In genomic region chr3:53347261-53348064, GRCh38 we compare ENCODE assay signal across 8 cellular contexts. TPM values are rescaled to one million over a fixed set of nuclear protein-coding genes. Genes with fewer than 3 reads are reported as not detected.
DNase-seq lines count a peak whose midpoint lies in the region; ATAC-seq and TF ChIP-seq lines count a peak whose summit lies in the region.

Gene DCP1A, minus strand, starts transcription at chr3:53347543. Its CDS starts 26 bp downstream, at chr3:53347517.

- no peaks in the 10 kb centered on the region for H3K27me3 Mint-ChIP-seq in activated CD8-positive, alpha-beta memory T cell treated with anti-CD3 and anti-CD28 coated beads, Interleukin-2, amount 10 ng/mL, durations not matched to agents 7 days and 5 days
- no peaks in the 10 kb centered on the region for H3K27me3 Mint-ChIP-seq in endodermal cell (ENCODE audit: insufficient read depth)

- peaks cover 12% of the 10 kb centered on the region for H3K36me3 Mint-ChIP-seq in activated CD8-positive, alpha-beta memory T cell treated with anti-CD3 and anti-CD28 coated beads, Interleukin-2, amount 10 ng/mL, durations not matched to agents 7 days and 5 days
- H3K36me3 Mint-ChIP-seq in endodermal cell (ENCODE audit: low read depth): peaks cover 20% of the 10 kb centered on the region

- peak within 1 kb of the TSS; percentile 98 for H3K4me3 ChIP-seq in NT2/D1 (ENCODE audit: insufficient read length, low read depth)
- peak within 1 kb of the TSS; percentile 91 for H3K4me3 ChIP-seq in endodermal cell (ENCODE audit: low read length)

- 1 to 2% methylated on average over 37 to 61 of the region's 61 CpGs for WGBS in endodermal cell (ENCODE audit: insufficient coverage in 1 of 2, insufficient read length in 1 of 2), 2 experiments

- H3K9ac ChIP-seq in NT2/D1 (ENCODE audit: insufficient read length, low read depth): peak within 1 kb of the TSS; percentile 99
- H3K9ac ChIP-seq in endodermal cell (ENCODE audit: extremely low read depth, low read length, poor library complexity, severe bottlenecking): peak within 1 kb of the TSS; percentile 96

- peaks cover 30% of the 10 kb centered on the region for H3K4me1 Mint-ChIP-seq in activated CD8-positive, alpha-beta memory T cell treated with anti-CD3 and anti-CD28 coated beads, Interleukin-2, amount 10 ng/mL, durations not matched to agents 7 days and 5 days
- peaks cover 21% of the 10 kb centered on the region for H3K4me1 Mint-ChIP-seq in endodermal cell

- H3K9me3 Mint-ChIP-seq in activated CD8-positive, alpha-beta memory T cell treated with anti-CD3 and anti-CD28 coated beads, Interleukin-2, amount 10 ng/mL, durations not matched to agents 7 days and 5 days (ENCODE audit: low read depth): no peaks in the 10 kb centered on the region
- H3K9me3 Mint-ChIP-seq in endodermal cell: no peaks in the 10 kb centered on the region

- DNase-seq in COR-L47 (lab: John Stamatoyannopoulos, UW): peak; percentile 79
- DNase-seq in HT1080 (ENCODE audit: low read depth): peak; percentile 96
- DNase-seq in NT2/D1 (ENCODE audit: low read depth, low spot score): peak; percentile 98
- DNase-seq in activated CD8-positive, alpha-beta memory T cell treated with anti-CD3 and anti-CD28 coated beads, Interleukin-2, amount 10 ng/mL, durations not matched to agents 7 days and 5 days: peak; percentile 98
- peak; percentile 98 for DNase-seq in endodermal cell
- peak; percentile 98 for DNase-seq in mesenteric fat pad (ENCODE audit: low spot score)
- peak; percentile 96 for DNase-seq in stimulated activated CD8-positive, alpha-beta memory T cell treated with anti-CD3 and anti-CD28 coated beads, Interleukin-15, amount 100 ng/mL, for 24 hours (ENCODE audit: low read depth)

- peak within 1 kb of the TSS; percentile 93 for H3K27ac ChIP-seq in endodermal cell (ENCODE audit: low read depth, low read length)

- H3K27me3 ChIP-seq in NT2/D1 (ENCODE audit: insufficient read depth, insufficient read length): no peaks in the 10 kb centered on the region
- no peaks in the 10 kb centered on the region for H3K27me3 ChIP-seq in endodermal cell (ENCODE audit: control insufficient read depth, insufficient read depth, low read length, poor library complexity, severe bottlenecking)

- H3K9me3 ChIP-seq in NT2/D1 (ENCODE audit: insufficient read depth, low read length): no peaks in the 10 kb centered on the region
- no peaks in the 10 kb centered on the region for H3K9me3 ChIP-seq in endodermal cell (ENCODE audit: control insufficient read depth, low read length)

- H3K4me1 ChIP-seq in NT2/D1 (ENCODE audit: insufficient read depth, insufficient read length) (no peaks in the 10 kb centered on the region), endodermal cell (ENCODE audit: control insufficient read depth, insufficient read depth, low read length) (peaks cover 5% of the 10 kb centered on the region)

- peak; percentile 93 for ATAC-seq in GM21360 (IDR thresholded peaks at IDR 0.05; ENCODE audit: unreplicated experiment)
- ATAC-seq in activated CD8-positive, alpha-beta memory T cell treated with anti-CD3 and anti-CD28 coated beads, Interleukin-2, amount 10 ng/mL, durations not matched to agents 7 days and 5 days: peak; percentile 97

- TF ChIP-seq CTCF in endodermal cell (conservative IDR thresholded peaks at IDR 0.05): no peak

- CTCF ChIA-PET in activated CD8-positive, alpha-beta memory T cell treated with anti-CD3 and anti-CD28 coated beads, Interleukin-2, amount 10 ng/mL, durations not matched to agents 7 days and 5 days (lab: Charles Lee): interaction anchor here (1.3 to 1.7 kb wide), 3 partner anchors 28 to 151 kb away, joined by 3 to 6 read pairs (median 4); no protein-coding TSS in a partner anchor

- peak within 1 kb of the TSS; percentile 96 for H3K4me3 Mint-ChIP-seq in activated CD8-positive, alpha-beta memory T cell treated with anti-CD3 and anti-CD28 coated beads, Interleukin-2, amount 10 ng/mL, durations not matched to agents 7 days and 5 days
- H3K4me3 Mint-ChIP-seq in endodermal cell: peak within 1 kb of the TSS; percentile 99

- peaks cover 21% of the 10 kb centered on the region for H3K36me3 ChIP-seq in NT2/D1 (ENCODE audit: insufficient read depth, insufficient read length, low read length)
- H3K36me3 ChIP-seq in endodermal cell (ENCODE audit: control insufficient read depth, insufficient read depth, low read length): peaks cover 23% of the 10 kb centered on the region

- H3K27ac Mint-ChIP-seq in activated CD8-positive, alpha-beta memory T cell treated with anti-CD3 and anti-CD28 coated beads, Interleukin-2, amount 10 ng/mL, durations not matched to agents 7 days and 5 days: peak within 1 kb of the TSS; percentile 96
- H3K27ac Mint-ChIP-seq in endodermal cell: peak within 1 kb of the TSS; percentile 99

RNA-seq across cellular contexts. Expression of gene DCP1A, which starts in this region (rescaled TPM):
- 13.5 and 20.5 TPM in 2 replicates for total RNA-seq in HT1080 (2014; rRNA removed; shearing (Covaris generic))
- 10.1 and 13.5 TPM in 2 replicates for polyA plus RNA-seq in HT1080 (2015; cell fraction: cytosol; rRNA removed)
- polyA plus RNA-seq in HT1080 (2015; cell fraction: nucleus; rRNA removed): 16.5 and 19.3 TPM in 2 replicates
- total RNA-seq in activated CD8-positive, alpha-beta memory T cell treated with anti-CD3 and anti-CD28 coated beads, Interleukin-2, amount 10 ng/mL, durations not matched to agents 7 days and 5 days: 10 to 100 TPM; 28.6 to 30.0 TPM
- total RNA-seq in endodermal cell (10 to 100 TPM; 26.8 to 36.3 TPM), mesenteric fat pad (28.6 TPM)
- 30.5 TPM for polyA plus RNA-seq in endodermal cell (2013, experiment 1 of 2)
- 29.4 TPM for polyA plus RNA-seq in endodermal cell (2013, experiment 2 of 2)

Comparison
In these comparisons a context has a peak if more than half of its experiments do, and no peak if none do; other contexts are left out.
1. Peak in every context shown above with its lines: DNase-seq, ATAC-seq, H3K4me3 ChIP-seq and H3K27ac ChIP-seq.